Comparison of ENCODE assay signal across 7 cellular contexts in genomic region chr1:144558516-144558915, GRCh38. TPM values are rescaled to one million over a fixed set of nuclear protein-coding genes. Genes with fewer than 3 reads are reported as not detected.
"Had no signal": no experiment of that assay in that cellular context is flagged by ENCODE, and none has a peak within 500 bp of the region (broad histone marks: within the 10 kb centered on the region; RNA-seq: fewer than 3 reads in every experiment).

No MANE protein-coding gene starts in this region.

RNA-seq across cellular contexts. Expression of gene PPIAL4F, which starts 34.2 kb away (rescaled TPM):
- total RNA-seq: foreskin keratinocyte, kidney epithelial cell, left ventricle myocardium inferior, mucosa of gallbladder, pancreas, sigmoid colon, thyroid gland had no signal
